Comparison of ENCODE assay signal across 8 cellular contexts in genomic region chr14:104752338-104752734, GRCh38. TPM values are rescaled to one million over a fixed set of nuclear protein-coding genes. Genes with fewer than 3 reads are reported as not detected.
A peak's percentile ranks its signal among the peaks of the same experiment; 100 is the strongest.
DNase-seq lines count a peak whose midpoint lies in the region; ATAC-seq and TF ChIP-seq lines count a peak whose summit lies in the region.

No MANE protein-coding gene starts in this region.

- peaks cover 15% of the 10 kb centered on the region for H3K4me1 ChIP-seq in SJCRH30

- no peaks in the 10 kb centered on the region for H3K9me3 ChIP-seq in SJCRH30 (replicated peaks)

- DNase-seq in GM10266 (ENCODE audit: extremely low spot score) (peak; percentile 99), H7 (no peak), SJCRH30 (no peak), fibroblast of pulmonary artery (ENCODE audit: low read depth) (no peak), AG08396 (ENCODE audit: low spot score) (no peak), NCI-H226 (no peak)

- ATAC-seq in esophagus mucosa, result no peak

- H3K27ac ChIP-seq in SJCRH30 (peak overlapping the region; percentile 53), skin epidermis (peak overlapping the region; percentile 37 to 96 (median 84))

- TF ChIP-seq CTCF in GM10266 (IDR thresholded peaks at IDR 0.05; ENCODE audit: control insufficient read depth, insufficient read depth, low read depth, missing control alignments) (no peak), fibroblast of pulmonary artery (IDR thresholded peaks at IDR 0.05; ENCODE audit: low read length, missing control alignments) (no peak)

- H3K36me3 ChIP-seq in H7 (replicated peaks; ENCODE audit: control insufficient read depth, insufficient read depth, low read length) (peaks cover 14% of the 10 kb centered on the region), SJCRH30 (peaks cover 11% of the 10 kb centered on the region; the same call in 1 of the 2 replicates)

- H3K4me3 ChIP-seq in H7 (ENCODE audit: insufficient read depth, low read depth, low read length) (peak overlapping the region; percentile 53), SJCRH30 (peak overlapping the region; percentile 91), fibroblast of pulmonary artery (replicated peaks; ENCODE audit: low read depth, low read length) (peak overlapping the region; percentile 89), skin epidermis (peak overlapping the region; percentile 65 to 99 (median 84))

- no peaks in the 10 kb centered on the region for H3K27me3 ChIP-seq in H7 (ENCODE audit: control insufficient read depth, insufficient read depth, low read length)
- H3K27me3 ChIP-seq in SJCRH30, result no peaks in the 10 kb centered on the region

RNA-seq across cellular contexts. Expression of gene SIVA1, which starts 0.6 kb away (rescaled TPM):
- 206 and 249 TPM in 2 replicates for total RNA-seq in H7 (2014; rRNA removed; shearing (Covaris generic))
- total RNA-seq in SJCRH30 (2014; rRNA removed; shearing (Covaris generic)), result 105 and 157 TPM in 2 replicates
- total RNA-seq in esophagus mucosa, result 51.6 TPM

RNA-seq across cellular contexts. Expression of gene ADSS1, which starts 28.3 kb away (rescaled TPM):
- total RNA-seq in H7 (2014; rRNA removed; shearing (Covaris generic)), result 10.3 and 11.2 TPM in 2 replicates
- 0.58 and 1.2 TPM in 2 replicates for total RNA-seq in SJCRH30 (2014; rRNA removed; shearing (Covaris generic))
- total RNA-seq in esophagus mucosa, result 5.7 TPM

RNA-seq across cellular contexts. Expression of gene AKT1, which starts 43.2 kb away (rescaled TPM):
- total RNA-seq in H7 (2014; rRNA removed; shearing (Covaris generic)), result 152 and 165 TPM in 2 replicates
- 160 and 164 TPM in 2 replicates for total RNA-seq in SJCRH30 (2014; rRNA removed; shearing (Covaris generic))
- 57.3 TPM for total RNA-seq in esophagus mucosa

RNA-seq across cellular contexts. Expression of gene ZBTB42, which starts 48.6 kb away (rescaled TPM):
- total RNA-seq in H7 (2014; rRNA removed; shearing (Covaris generic)), result 9.1 and 9.5 TPM in 2 replicates
- 0.38 and 0.48 TPM in 2 replicates for total RNA-seq in SJCRH30 (2014; rRNA removed; shearing (Covaris generic))
- total RNA-seq in esophagus mucosa, result 6.4 TPM
